15 cellular contexts compared by ENCODE assay signal in genomic region chr20:32586291-32586690, GRCh38. TPM values are rescaled to one million over a fixed set of nuclear protein-coding genes. Genes with fewer than 3 reads are reported as not detected.
A peak's percentile ranks its signal among the peaks of the same experiment; 100 is the strongest.
DNase-seq lines count a peak whose midpoint lies in the region; ATAC-seq, FAIRE-seq and TF ChIP-seq lines count a peak whose summit lies in the region.
"Had no signal": no experiment of that assay in that cellular context is flagged by ENCODE, and none has a peak within 500 bp of the region (broad histone marks: within the 10 kb centered on the region; RNA-seq: fewer than 3 reads in every experiment).

No MANE protein-coding gene starts in this region.

- TF ChIP-seq RAD21 in HepG2 (CRISPR knock-in tag; IDR thresholded peaks at IDR 0.05): no peak

- TF ChIP-seq POLR2A in HepG2 (IDR thresholded peaks at IDR 0.05; ENCODE audit: insufficient read depth in 1 of 2, low read depth in 2 of 2, low read length in 2 of 2) (no peak; a peak in 1 of 4 replicates), right lobe of liver (IDR thresholded peaks at IDR 0.05) (no peak), testis (IDR thresholded peaks at IDR 0.05) (no peak)

- no peaks in the 10 kb centered on the region for H3K9me3 Mint-ChIP-seq in activated CD4-positive, alpha-beta memory T cell treated with anti-CD3 and anti-CD28 coated beads for 36 hours
- H3K9me3 Mint-ChIP-seq in glutamatergic neuron (ENCODE audit: unreplicated experiment): peaks cover 16% of the 10 kb centered on the region
- H3K9me3 Mint-ChIP-seq in type B pancreatic cell: no peaks in the 10 kb centered on the region

- ATAC-seq in HepG2: no peak
- no peak for ATAC-seq in right lobe of liver
- ATAC-seq in right cardiac atrium: no peak
- ATAC-seq in sciatic nerve: no peak

- no peaks in the 10 kb centered on the region for H4K20me1 ChIP-seq in HepG2 (ENCODE audit: insufficient read depth, low read length)

- H3K36me3 Mint-ChIP-seq in activated CD4-positive, alpha-beta memory T cell treated with anti-CD3 and anti-CD28 coated beads for 36 hours: no peaks in the 10 kb centered on the region
- H3K36me3 Mint-ChIP-seq in glutamatergic neuron (ENCODE audit: unreplicated experiment) (no peaks in the 10 kb centered on the region), type B pancreatic cell (no peaks in the 10 kb centered on the region)

- H3K9me3 ChIP-seq in HepG2 (ENCODE audit: low read length) (no peaks in the 10 kb centered on the region), right lobe of liver (no peaks in the 10 kb centered on the region), testis (no peaks in the 10 kb centered on the region), right cardiac atrium (ENCODE audit: control insufficient read depth, low read length) (no peaks in the 10 kb centered on the region)
- H3K9me3 ChIP-seq: SK-N-SH, spleen had no signal

- H3K27me3 Mint-ChIP-seq in activated CD4-positive, alpha-beta memory T cell treated with anti-CD3 and anti-CD28 coated beads for 36 hours: peaks cover 3% of the 10 kb centered on the region
- H3K27me3 Mint-ChIP-seq in glutamatergic neuron (ENCODE audit: unreplicated experiment) (peaks cover 35% of the 10 kb centered on the region), type B pancreatic cell (peaks cover 38% of the 10 kb centered on the region)

- no peak overlapping the region for H3K9ac ChIP-seq in HepG2 (ENCODE audit: insufficient read depth, low read depth, low read length)
- H3K9ac ChIP-seq: SK-N-SH had no signal

- intact Hi-C loops in HepG2 (cut with micrococcal nuclease; ENCODE audit: unreplicated experiment): no loop called here
- intact Hi-C loops in right lobe of liver (cut with DNase I): no loop called here
- intact Hi-C loops in activated CD4-positive, alpha-beta memory T cell treated with anti-CD3 and anti-CD28 coated beads for 36 hours (cut with micrococcal nuclease): no loop called here
- intact Hi-C loops in testis (cut with DNase I; ENCODE audit: low total_unique reads): loop anchor here (5.0 kb wide), 1 partner anchor 51 kb away; no protein-coding TSS in a partner anchor
- intact Hi-C loops in right cardiac atrium (cut with DNase I): loop anchor here in 1 of 4 donors (10.0 kb wide), 1 partner anchor 61 kb away; no protein-coding TSS in a partner anchor
- intact Hi-C loops in sciatic nerve (cut with DNase I): loop anchor here (10.0 kb wide), 1 partner anchor 59 kb away; no protein-coding TSS in a partner anchor

- no peak overlapping the region for H2AFZ ChIP-seq in HepG2 (ENCODE audit: low read length)
- H2AFZ ChIP-seq: PC-9 had no signal

- H3K79me2 ChIP-seq in HepG2 (ENCODE audit: insufficient read depth, low read length): peaks cover 9% of the 10 kb centered on the region

- H3K27ac ChIP-seq in HepG2 (ENCODE audit: extremely low read length, insufficient read depth, low read length): no peak overlapping the region
- no peak overlapping the region for H3K27ac ChIP-seq in right lobe of liver
- no peak overlapping the region for H3K27ac ChIP-seq in testis
- H3K27ac ChIP-seq in right cardiac atrium (ENCODE audit: low read length): no peak overlapping the region
- H3K27ac ChIP-seq: PC-9 had no signal

- no TSS peak for BruUV-seq in HepG2 (replicated peaks; lab: Mats Ljungman, UMichigan)

- H3K27ac Mint-ChIP-seq in activated CD4-positive, alpha-beta memory T cell treated with anti-CD3 and anti-CD28 coated beads for 36 hours: no peak overlapping the region
- H3K27ac Mint-ChIP-seq in glutamatergic neuron (ENCODE audit: unreplicated experiment) (peak overlapping the region; percentile 46), type B pancreatic cell (peak overlapping the region; percentile 65)

- DNase-seq in HepG2 (ENCODE audit: low spot score) (no peak), right lobe of liver (no peak), glutamatergic neuron (no peak), type B pancreatic cell (ENCODE audit: extremely low spot score, unreplicated experiment) (no peak), testis (no peak), right cardiac atrium (no peak), sciatic nerve (ENCODE audit: low spot score) (no peak)
- DNase-seq in activated CD4-positive, alpha-beta memory T cell treated with anti-CD3 and anti-CD28 coated beads for 36 hours: no peak
- DNase-seq: activated CD4-positive, CD25-positive, alpha-beta regulatory T cell; NCI-H187; NCI-H524; PC-9; SK-N-SH; spleen had no signal

- peak overlapping the region; percentile 88; the same call in 1 of the 2 replicates for H3K4me2 ChIP-seq in HepG2 (ENCODE audit: low read depth, low read length)
- H3K4me2 ChIP-seq: SK-N-SH had no signal

- TF ChIP-seq CTCF in HepG2 (CRISPR knock-in tag; IDR thresholded peaks at IDR 0.05) (no peak), right lobe of liver (IDR thresholded peaks at IDR 0.05) (no peak), glutamatergic neuron (IDR thresholded peaks at IDR 0.05; ENCODE audit: partially characterized antibody, unreplicated experiment) (no peak), type B pancreatic cell (conservative IDR thresholded peaks at IDR 0.05) (no peak), testis (IDR thresholded peaks at IDR 0.05) (no peak)

- CTCF ChIA-PET in HepG2 (lab: Yijun Ruan, JAX; ENCODE audit: low intra/inter-chr PET ratio, low total read pairs): no interaction called here
- CTCF ChIA-PET in activated CD4-positive, alpha-beta memory T cell treated with anti-CD3 and anti-CD28 coated beads for 36 hours (lab: Charles Lee): interaction anchor here (1.3 to 1.6 kb wide), 2 partner anchors 47 to 64 kb away, joined by 4 read pairs; no protein-coding TSS in a partner anchor

- in situ Hi-C loops in HepG2 (cut with HindIII; ENCODE audit: extremely low pct_ligation_motif_present, low pct_unique_long_range_greater_than_20kb): no loop called here

- H3K36me3 ChIP-seq in HepG2 (replicated peaks in 1 of 2; ENCODE audit: control insufficient read depth in 1 of 2, insufficient read depth in 2 of 2, low read length in 2 of 2): no peaks in the 10 kb centered on the region
- H3K36me3 ChIP-seq in right lobe of liver: no peaks in the 10 kb centered on the region
- H3K36me3 ChIP-seq in testis (ENCODE audit: low read depth, missing control alignments): no peaks in the 10 kb centered on the region
- H3K36me3 ChIP-seq: spleen had no signal

- peak overlapping the region; percentile 78 for H3K4me3 Mint-ChIP-seq in activated CD4-positive, alpha-beta memory T cell treated with anti-CD3 and anti-CD28 coated beads for 36 hours
- H3K4me3 Mint-ChIP-seq in glutamatergic neuron (ENCODE audit: unreplicated experiment) (peak overlapping the region; percentile 83), type B pancreatic cell (peak overlapping the region; percentile 88)

- H3K4me1 ChIP-seq in HepG2 (ENCODE audit: insufficient read depth, low read length): peaks cover 35% of the 10 kb centered on the region
- peaks cover 0 to 4% (median 0%) of the 10 kb centered on the region in 4 donors for H3K4me1 ChIP-seq in right lobe of liver
- peaks cover 10% of the 10 kb centered on the region for H3K4me1 ChIP-seq in testis
- no peaks in the 10 kb centered on the region for H3K4me1 ChIP-seq in right cardiac atrium (ENCODE audit: control insufficient read depth, insufficient read depth, low read length)

- peaks cover 22% of the 10 kb centered on the region for H3K4me1 Mint-ChIP-seq in activated CD4-positive, alpha-beta memory T cell treated with anti-CD3 and anti-CD28 coated beads for 36 hours (ENCODE audit: low read depth)
- peaks cover 18% of the 10 kb centered on the region for H3K4me1 Mint-ChIP-seq in glutamatergic neuron (ENCODE audit: low read depth, unreplicated experiment)
- peaks cover 20% of the 10 kb centered on the region for H3K4me1 Mint-ChIP-seq in type B pancreatic cell (ENCODE audit: unreplicated experiment)

- 60% methylated on average over 7 of the region's 8 CpGs for WGBS in HepG2 (ENCODE audit: low lambda C conversion rate)
- WGBS in right lobe of liver (ENCODE audit: insufficient coverage, low coverage, low lambda C conversion rate, missing lambda C conversion rate): 75% methylated on average over 4 of the region's 8 CpGs
- WGBS in testis, 2 donors: 52 to 56% methylated on average over 8 of the region's 8 CpGs
- 43% methylated on average over 8 of the region's 8 CpGs for WGBS in right cardiac atrium

- H3K4me3 ChIP-seq in HepG2 (replicated peaks in 1 of 3; ENCODE audit: insufficient read depth in 1 of 3, low read depth in 2 of 3, low read length in 3 of 3) (no peak overlapping the region), right lobe of liver (no peak overlapping the region), testis (no peak overlapping the region), right cardiac atrium (ENCODE audit: low read length) (no peak overlapping the region)

- FAIRE-seq in HepG2 (lab: Jason Lieb, UNC): no peak
- FAIRE-seq: bronchial epithelial cell had no signal

- POLR2A ChIA-PET in HepG2 (lab: Yijun Ruan, JAX): interaction anchor here (1.9 kb wide), 1 partner anchor 63 kb away, joined by 7 read pairs; no protein-coding TSS in a partner anchor
- POLR2A ChIA-PET in activated CD4-positive, alpha-beta memory T cell treated with anti-CD3 and anti-CD28 coated beads for 36 hours (lab: Charles Lee): interaction anchor here (1.2 kb wide), 1 partner anchor 52 kb away, joined by 3 read pairs; no protein-coding TSS in a partner anchor

- H3K27me3 ChIP-seq in HepG2 (ENCODE audit: control insufficient read depth in 1 of 2, insufficient read depth in 2 of 2, low read length in 2 of 2) (peaks cover 20 to 58% of the 10 kb centered on the region in 2 experiments; a peak in 4 of 5 replicates), right lobe of liver (no peaks in the 10 kb centered on the region), testis (no peaks in the 10 kb centered on the region), right cardiac atrium (ENCODE audit: control insufficient read depth, insufficient read depth) (no peaks in the 10 kb centered on the region)

- TF ChIP-seq EP300 in HepG2 (IDR thresholded peaks at IDR 0.05; ENCODE audit: low read depth in 2 of 2, low read length in 2 of 2) (no peak), HepG2 (CRISPR knock-in tag; IDR thresholded peaks at IDR 0.05; ENCODE audit: borderline replicate concordance) (no peak)

RNA-seq across cellular contexts. Expression of gene NOL4L, which starts 1.2 kb away (rescaled TPM):
- total RNA-seq in HepG2 (2016; rRNA removed; fragmentation: Illumina TruSeq; extraction: Trizol) (16.6 and 16.9 TPM in 2 replicates), right lobe of liver (1 to 10 TPM; 4.3 to 6.5 (median 5.7) TPM), glutamatergic neuron (ENCODE audit: unreplicated experiment) (106 TPM), type B pancreatic cell (ENCODE audit: low replicate concordance) (27.7 and 44.5 TPM in 2 replicates), testis (100 to 1,000 TPM in 1 of 2 donors, 10 to 100 TPM in 1; 100.0 to 115 TPM), right cardiac atrium (10 to 100 TPM in 1 of 4 donors, 1 to 10 TPM in 3; 6.5 to 10.9 (median 8.0) TPM), sciatic nerve (39.4 TPM)
- 19.2 and 19.4 TPM in 2 replicates for total RNA-seq in HepG2 (2016; cell fraction: cytosol; rRNA removed; fragmentation: Illumina TruSeq; extraction: Trizol; ENCODE audit: low read depth)
- 14.6 and 17.1 TPM in 2 replicates for total RNA-seq in HepG2 (2016; cell fraction: insoluble cytoplasmic fraction; rRNA removed; fragmentation: Illumina TruSeq; extraction: Trizol)
- 21.3 and 24.1 TPM in 2 replicates for total RNA-seq in HepG2 (2016; cell fraction: membrane; rRNA removed; fragmentation: Illumina TruSeq; extraction: Trizol)
- 21.2 and 22.3 TPM in 2 replicates for total RNA-seq in HepG2 (2016; cell fraction: nucleus; rRNA removed; fragmentation: Illumina TruSeq; extraction: Trizol)
- polyA plus RNA-seq in HepG2 (2011; rRNA removed) (35.4 and 38.7 TPM in 2 replicates), testis (ENCODE audit: insufficient read depth, low read depth, low replicate concordance) (129 TPM), right cardiac atrium (8.3 TPM)
- polyA plus RNA-seq in HepG2 (2011; cell fraction: cytosol; rRNA removed): 16.5 and 20.9 TPM in 2 replicates
- 91.0 and 107 TPM in 2 replicates for polyA plus RNA-seq in HepG2 (2011; cell fraction: nucleus; rRNA removed)
- 36.0 and 39.2 TPM in 2 replicates for polyA plus RNA-seq in HepG2 (2012)
- 35.0 and 39.6 TPM in 2 replicates for polyA plus RNA-seq in HepG2 (2016; cell fraction: cytosol; fragmentation: Illumina TruSeq; extraction: Trizol; ENCODE audit: low read depth)
- polyA plus RNA-seq in HepG2 (2016; cell fraction: insoluble cytoplasmic fraction; fragmentation: Illumina TruSeq; extraction: Trizol; ENCODE audit: low read depth): 21.6 and 26.9 TPM in 2 replicates
- polyA plus RNA-seq in HepG2 (2016; cell fraction: membrane; fragmentation: Illumina TruSeq; extraction: Trizol; ENCODE audit: low read depth): 31.2 and 32.6 TPM in 2 replicates
- polyA plus RNA-seq in HepG2 (2016; cell fraction: nucleus; fragmentation: Illumina TruSeq; extraction: Trizol; ENCODE audit: insufficient read depth, low read depth): 57.5 and 60.6 TPM in 2 replicates
- 6.7 and 47.8 TPM in 2 replicates for polyA minus RNA-seq in HepG2 (2011; rRNA and poly(A)+ RNA removed; ENCODE audit: low replicate concordance)
- polyA minus RNA-seq in HepG2 (2011; cell fraction: cytosol; rRNA and poly(A)+ RNA removed): 28.0 and 37.6 TPM in 2 replicates
- polyA minus RNA-seq in HepG2 (2011; cell fraction: nucleus; rRNA and poly(A)+ RNA removed): 30.5 and 30.6 TPM in 2 replicates
- total RNA-seq in activated CD4-positive, alpha-beta memory T cell treated with anti-CD3 and anti-CD28 coated beads for 36 hours: 10 to 100 TPM; 21.8 to 22.1 TPM

Comparison
In these comparisons a context has a peak if more than half of its experiments do, and no peak if none do; other contexts are left out.
1. intact Hi-C loops: an anchor here in testis (5.0 kb wide) and sciatic nerve (10.0 kb wide); none called in HepG2, right lobe of liver and activated CD4-positive, alpha-beta memory T cell treated with anti-CD3 and anti-CD28 coated beads for 36 hours.